In genomic region chr3:32696523-32696922, GRCh38 we compare ENCODE assay signal across 31 cellular contexts. TPM values are rescaled to one million over a fixed set of nuclear protein-coding genes. Genes with fewer than 3 reads are reported as not detected.
DNase-seq lines count a peak whose midpoint lies in the region; ATAC-seq, FAIRE-seq and TF ChIP-seq lines count a peak whose summit lies in the region.
"Had no signal": no experiment of that assay in that cellular context is flagged by ENCODE, and none has a peak within 500 bp of the region (broad histone marks: within the 10 kb centered on the region; RNA-seq: fewer than 3 reads in every experiment).

No MANE protein-coding gene starts in this region.

- H3K4me1 ChIP-seq in HepG2 (ENCODE audit: insufficient read depth, low read length) (peaks cover 11% of the 10 kb centered on the region), right lobe of liver (no peaks in the 10 kb centered on the region), K562 (replicated peaks in 1 of 2; ENCODE audit: control insufficient read depth in 2 of 2, insufficient read depth in 2 of 2, low read length in 2 of 2) (peaks cover 14 to 33% of the 10 kb centered on the region in 2 experiments; a peak in 4 of 5 replicates)
- H3K4me1 ChIP-seq: A549, BE2C, BLaER1, Caco-2 had no signal

- CTCF ChIA-PET in HepG2 (lab: Yijun Ruan, JAX; ENCODE audit: low intra/inter-chr PET ratio, low total read pairs) (no interaction called here), K562 (lab: Yijun Ruan, JAX; ENCODE audit: low intra/inter-chr PET ratio) (no interaction called here)

- H3K27ac ChIP-seq in HepG2 (ENCODE audit: extremely low read length, insufficient read depth, low read length): no peak overlapping the region
- H3K27ac ChIP-seq in right lobe of liver: no peak overlapping the region
- no peak overlapping the region for H3K27ac ChIP-seq in K562 (ENCODE audit: extremely low read depth, low read depth, low read length)
- H3K27ac ChIP-seq: 22Rv1; A549; BLaER1; BLaER1 treated with 17β-estradiol and CSF1 and Interleukin-3, amounts not matched to agents 10 nM and 100 nM; C4-2B had no signal

- peaks cover 45% of the 10 kb centered on the region for H3K79me2 ChIP-seq in HepG2 (ENCODE audit: insufficient read depth, low read length)
- peaks cover 96% of the 10 kb centered on the region for H3K79me2 ChIP-seq in K562 (ENCODE audit: control insufficient read depth, insufficient read depth, low read length)

- TF ChIP-seq CTCF in HepG2 (CRISPR knock-in tag; IDR thresholded peaks at IDR 0.05) (no peak), right lobe of liver (IDR thresholded peaks at IDR 0.05) (no peak), K562 (IDR thresholded peaks at IDR 0.05 in 2 of 3, conservative IDR thresholded peaks at IDR 0.05 in 1 of 3; ENCODE audit: insufficient read depth in 2 of 3, low read depth in 1 of 3, low read length in 3 of 3) (no peak)

- intact Hi-C loops in HepG2 (cut with micrococcal nuclease; ENCODE audit: unreplicated experiment): no loop called here
- intact Hi-C loops in right lobe of liver (cut with DNase I): no loop called here
- intact Hi-C loops in K562 (cut with micrococcal nuclease): no loop called here

- H3K4me3 ChIP-seq in HepG2 (replicated peaks in 1 of 3; ENCODE audit: insufficient read depth in 1 of 3, low read depth in 2 of 3, low read length in 3 of 3): no peak overlapping the region
- H3K4me3 ChIP-seq in right lobe of liver: no peak overlapping the region
- no peak overlapping the region for H3K4me3 ChIP-seq in K562
- H3K4me3 ChIP-seq: A549; BLaER1; BLaER1 treated with 17β-estradiol and CSF1 and Interleukin-3, amounts not matched to agents 10 nM and 100 nM had no signal

- no peaks in the 10 kb centered on the region for H3K27me3 ChIP-seq in HepG2 (ENCODE audit: control insufficient read depth in 1 of 2, insufficient read depth in 2 of 2, low read length in 2 of 2)
- H3K27me3 ChIP-seq in right lobe of liver: no peaks in the 10 kb centered on the region
- H3K27me3 ChIP-seq in K562 (ENCODE audit: control insufficient read depth in 2 of 2, insufficient read depth in 2 of 2, low read length in 2 of 2): no peaks in the 10 kb centered on the region
- H3K27me3 ChIP-seq: BE2C; BLaER1; BLaER1 treated with 17β-estradiol and CSF1 and Interleukin-3, amounts not matched to agents 10 nM and 100 nM had no signal

- TF ChIP-seq RAD21 in HepG2 (CRISPR knock-in tag; IDR thresholded peaks at IDR 0.05) (no peak), K562 (CRISPR knock-in tag; conservative IDR thresholded peaks at IDR 0.05 in 1 of 2, IDR thresholded peaks at IDR 0.05 in 1 of 2) (no peak)

- no peaks in the 10 kb centered on the region for H3K9me1 ChIP-seq in K562 (ENCODE audit: control insufficient read depth, insufficient read depth, low read length)

- H3K9ac ChIP-seq in HepG2 (ENCODE audit: insufficient read depth, low read depth, low read length) (no peak overlapping the region), K562 (ENCODE audit: insufficient read depth in 1 of 2, low read depth in 2 of 2, low read length in 2 of 2) (no peak overlapping the region)
- H3K9ac ChIP-seq: BLaER1; BLaER1 treated with 17β-estradiol and CSF1 and Interleukin-3, amounts not matched to agents 10 nM and 100 nM had no signal

- H3K4me2 ChIP-seq in HepG2 (ENCODE audit: low read depth, low read length) (no peak overlapping the region), K562 (ENCODE audit: insufficient read depth, low read length) (no peak overlapping the region)
- H3K4me2 ChIP-seq: A549; BLaER1; BLaER1 treated with 17β-estradiol and CSF1 and Interleukin-3, amounts not matched to agents 10 nM and 100 nM had no signal

- 94% methylated on average over 3 of the region's 3 CpGs for WGBS in HepG2 (ENCODE audit: low lambda C conversion rate)
- WGBS in right lobe of liver (ENCODE audit: insufficient coverage, low coverage, low lambda C conversion rate, missing lambda C conversion rate): 90% methylated on average over 3 of the region's 3 CpGs
- WGBS in K562 (ENCODE audit: insufficient coverage, low coverage, missing lambda C conversion rate): 94% methylated on average over 3 of the region's 3 CpGs

- H3K36me3 ChIP-seq in HepG2 (replicated peaks in 1 of 2; ENCODE audit: control insufficient read depth in 1 of 2, insufficient read depth in 2 of 2, low read length in 2 of 2) (peaks cover 1 to 3% of the 10 kb centered on the region in 2 experiments; a peak in 1 of 5 replicates), right lobe of liver (no peaks in the 10 kb centered on the region), K562 (ENCODE audit: control insufficient read depth, insufficient read depth, low read length) (peaks cover 32% of the 10 kb centered on the region)
- H3K36me3 ChIP-seq: BE2C had no signal

- no peaks in the 10 kb centered on the region for H3K9me3 ChIP-seq in HepG2 (ENCODE audit: low read length)
- H3K9me3 ChIP-seq in right lobe of liver: no peaks in the 10 kb centered on the region
- H3K9me3 ChIP-seq in K562 (replicated peaks; ENCODE audit: control insufficient read depth, insufficient read depth, low read depth, low read length): no peaks in the 10 kb centered on the region
- H3K9me3 ChIP-seq: A549, BE2C, BLaER1, Caco-2 had no signal

- TF ChIP-seq POLR2A in HepG2 (IDR thresholded peaks at IDR 0.05; ENCODE audit: insufficient read depth in 1 of 2, low read depth in 2 of 2, low read length in 2 of 2): no peak
- TF ChIP-seq POLR2A in right lobe of liver (IDR thresholded peaks at IDR 0.05): no peak
- no peak for TF ChIP-seq POLR2A in K562 (conservative IDR thresholded peaks at IDR 0.05)

- no peak overlapping the region for H2AFZ ChIP-seq in HepG2 (ENCODE audit: low read length)
- H2AFZ ChIP-seq in K562 (ENCODE audit: low read depth, low read length): no peak overlapping the region

- no peak for DNase-seq in HepG2 (ENCODE audit: low spot score)
- DNase-seq in right lobe of liver: no peak
- no peak for DNase-seq in K562 (ENCODE audit: extremely low read depth in 1 of 4, low spot score in 3 of 4)
- no peak for DNase-seq in NCI-H2029 treated with DMSO at 0.1 percent for 48 hours (lab: John Stamatoyannopoulos, UW)
- DNase-seq: 8988T; ACHN; AML-193; BE2C; C1 segment of cervical spinal cord; Caco-2; Calu3; CD4-positive, alpha-beta memory T cell; CD4-positive, alpha-beta T cell; CD4-positive, CD25-positive, alpha-beta regulatory T cell; CD8-positive, alpha-beta memory T cell; CD8-positive, alpha-beta T cell; COR-L47; DMS 273 treated with DMSO at 0.1 percent for 48 hours; DMS153; DMS53; DMS79; DMS79 treated with DMSO at 0.1 percent for 48 hours; DND-41; EL had no signal

- no peak for FAIRE-seq in HepG2 (lab: Jason Lieb, UNC)
- FAIRE-seq in K562 (lab: Jason Lieb, UNC): no peak
- FAIRE-seq: A204.1, A549, D721Med had no signal

- H4K20me1 ChIP-seq in HepG2 (ENCODE audit: insufficient read depth, low read length) (no peaks in the 10 kb centered on the region), K562 (replicated peaks; ENCODE audit: control insufficient read depth, insufficient read depth, low read length) (no peaks in the 10 kb centered on the region; the same call in 1 of the 2 replicates)

- no peak for ATAC-seq in HepG2
- ATAC-seq in right lobe of liver: no peak
- ATAC-seq in K562: no peak
- ATAC-seq: A549; CD8-positive, alpha-beta T cell had no signal

- no peak for TF ChIP-seq EP300 in HepG2 (IDR thresholded peaks at IDR 0.05; ENCODE audit: low read depth in 2 of 2, low read length in 2 of 2)
- no peak for TF ChIP-seq EP300 in HepG2 (CRISPR knock-in tag; IDR thresholded peaks at IDR 0.05; ENCODE audit: borderline replicate concordance)
- TF ChIP-seq EP300 in K562 (IDR thresholded peaks at IDR 0.05; ENCODE audit: low read length): no peak

- in situ Hi-C loops in HepG2 (cut with HindIII; ENCODE audit: extremely low pct_ligation_motif_present, low pct_unique_long_range_greater_than_20kb) (no loop called here), K562 (cut with MboI) (no loop called here)

- BruUV-seq in HepG2 (replicated peaks; lab: Mats Ljungman, UMichigan) (no TSS peak), K562 (replicated peaks; lab: Mats Ljungman, UMichigan) (no TSS peak)

- POLR2A ChIA-PET in HepG2 (lab: Yijun Ruan, JAX): interaction anchor here (2.2 kb wide), 1 partner anchor 11 kb away, joined by 7 read pairs; the partner anchor contains the start of gene CNOT10
- POLR2A ChIA-PET in K562 (lab: Yijun Ruan, JAX): interaction anchor here (0.7 to 2.9 kb wide), 5 partner anchors 9 to 491 kb away, joined by 3 to 12 read pairs (median 4); partner anchors contain the start of gene CNOT10

RNA-seq across cellular contexts. Expression of gene CNOT10, which starts 11.5 kb away (rescaled TPM):
- total RNA-seq in HepG2 (2016; rRNA removed; fragmentation: Illumina TruSeq; extraction: Trizol): 34.1 and 39.0 TPM in 2 replicates
- total RNA-seq in HepG2 (2016; cell fraction: cytosol; rRNA removed; fragmentation: Illumina TruSeq; extraction: Trizol; ENCODE audit: low read depth): 17.2 and 20.2 TPM in 2 replicates
- 32.3 and 40.4 TPM in 2 replicates for total RNA-seq in HepG2 (2016; cell fraction: insoluble cytoplasmic fraction; rRNA removed; fragmentation: Illumina TruSeq; extraction: Trizol)
- total RNA-seq in HepG2 (2016; cell fraction: membrane; rRNA removed; fragmentation: Illumina TruSeq; extraction: Trizol): 18.5 and 23.6 TPM in 2 replicates
- 27.0 and 28.6 TPM in 2 replicates for total RNA-seq in HepG2 (2016; cell fraction: nucleus; rRNA removed; fragmentation: Illumina TruSeq; extraction: Trizol)
- polyA plus RNA-seq in HepG2 (2011; rRNA removed): 17.0 and 21.2 TPM in 2 replicates
- polyA plus RNA-seq in HepG2 (2011; cell fraction: cytosol; rRNA removed): 15.7 and 20.4 TPM in 2 replicates
- 11.5 and 15.0 TPM in 2 replicates for polyA plus RNA-seq in HepG2 (2011; cell fraction: nucleus; rRNA removed)
- 13.2 and 17.6 TPM in 2 replicates for polyA plus RNA-seq in HepG2 (2012)
- 4.2 and 6.0 TPM in 2 replicates for polyA plus RNA-seq in HepG2 (2016; cell fraction: cytosol; fragmentation: Illumina TruSeq; extraction: Trizol; ENCODE audit: low read depth)
- 30.3 and 32.6 TPM in 2 replicates for polyA plus RNA-seq in HepG2 (2016; cell fraction: insoluble cytoplasmic fraction; fragmentation: Illumina TruSeq; extraction: Trizol; ENCODE audit: low read depth)
- polyA plus RNA-seq in HepG2 (2016; cell fraction: membrane; fragmentation: Illumina TruSeq; extraction: Trizol; ENCODE audit: low read depth): 10.5 and 11.0 TPM in 2 replicates
- 41.9 and 43.7 TPM in 2 replicates for polyA plus RNA-seq in HepG2 (2016; cell fraction: nucleus; fragmentation: Illumina TruSeq; extraction: Trizol; ENCODE audit: insufficient read depth, low read depth)
- polyA minus RNA-seq in HepG2 (2011; rRNA and poly(A)+ RNA removed; ENCODE audit: low replicate concordance): 10.7 and 37.4 TPM in 2 replicates
- 13.5 and 13.7 TPM in 2 replicates for polyA minus RNA-seq in HepG2 (2011; cell fraction: cytosol; rRNA and poly(A)+ RNA removed)
- polyA minus RNA-seq in HepG2 (2011; cell fraction: nucleus; rRNA and poly(A)+ RNA removed): 39.1 and 46.7 TPM in 2 replicates
- total RNA-seq in right lobe of liver: 10 to 100 TPM; 10.6 to 36.3 (median 12.5) TPM
- total RNA-seq in K562 (2011; cell fraction: chromatin; rRNA removed; ENCODE audit: low replicate concordance): 123 and 357 TPM in 2 replicates
- total RNA-seq in K562 (2011; cell fraction: nucleolus; rRNA removed): 80.2 and 91.3 TPM in 2 replicates
- 134 and 162 TPM in 2 replicates for total RNA-seq in K562 (2011; cell fraction: nucleoplasm; rRNA removed)
- total RNA-seq in K562 (2014; rRNA removed): 74.1 and 81.9 TPM in 2 replicates
- total RNA-seq in K562 (2014; rRNA removed; fragmentation: Illumina TruSeq; extraction: Trizol): 100 and 101 TPM in 2 replicates
- 74.6 and 75.2 TPM in 2 replicates for total RNA-seq in K562 (2015; rRNA removed; fragmentation: Illumina TruSeq; extraction: Trizol)
- total RNA-seq in K562 (2021): 91.7 and 102 TPM in 2 replicates
- 106 and 114 TPM in 2 replicates for polyA plus RNA-seq in K562 (2011; rRNA removed)
- polyA plus RNA-seq in K562 (2011; cell fraction: cytosol; rRNA removed): 78.3 and 108 TPM in 2 replicates
- polyA plus RNA-seq in K562 (2011; cell fraction: nucleus; rRNA removed): 46.6 and 68.4 TPM in 2 replicates
- polyA plus RNA-seq in K562 (2012): 50.0 and 65.9 TPM in 2 replicates
- polyA plus RNA-seq in K562 (2014; fragmentation: Illumina TruSeq; extraction: Trizol): 87.0 and 111 TPM in 2 replicates
- polyA plus RNA-seq in K562 (2014; fragmentation: Nextera tagmentation; extraction: Ambion mirVana): 10 to 100 TPM; 35.7 to 52.2 TPM
- polyA plus RNA-seq in K562 (2014; rRNA removed): 74.3 and 101 TPM in 2 replicates
- polyA minus RNA-seq in K562 (2011; rRNA and poly(A)+ RNA removed): 134 and 158 TPM in 2 replicates
- polyA minus RNA-seq in K562 (2011; cell fraction: cytosol; rRNA and poly(A)+ RNA removed): 56.0 and 69.2 TPM in 2 replicates
- 44.8 and 79.4 TPM in 2 replicates for polyA minus RNA-seq in K562 (2011; cell fraction: nucleus; rRNA and poly(A)+ RNA removed)
